ENCODE assay signal across 1 cellular context in genomic region chr19:35157431-35157830, GRCh38.
TF ChIP-seq lines count a peak whose summit lies in the region.

No MANE protein-coding gene starts in this region.

TF ChIP-seq in A549, 52 proteins besides CTCF, POLR2A, EP300 and RAD21:
- TF ChIP-seq ATOH8 (CRISPR knock-in tag; IDR thresholded peaks at IDR 0.05; ENCODE audit: low read depth) = no peak
- TF ChIP-seq RARB (CRISPR knock-in tag; IDR thresholded peaks at IDR 0.05) = no peak
- no peak for TF ChIP-seq JUNB (IDR thresholded peaks at IDR 0.05)
- TF ChIP-seq ELK1 (IDR thresholded peaks at IDR 0.05; ENCODE audit: low read depth, low read length) = no peak
- no peak for TF ChIP-seq BHLHE40 (IDR thresholded peaks at IDR 0.05; ENCODE audit: low read depth, low read length)
- TF ChIP-seq MAZ (IDR thresholded peaks at IDR 0.05; ENCODE audit: borderline replicate concordance, low read depth, low read length) = no peak
